Comparison of ENCODE assay signal across 8 cellular contexts in genomic region chrX:103157511-103158316, GRCh38. TPM values are rescaled to one million over a fixed set of nuclear protein-coding genes. Genes with fewer than 3 reads are reported as not detected.
DNase-seq lines count a peak whose midpoint lies in the region; ATAC-seq and TF ChIP-seq lines count a peak whose summit lies in the region.

No MANE protein-coding gene starts in this region.

- TF ChIP-seq POLR2A in esophagus squamous epithelium (IDR thresholded peaks at IDR 0.05): no peak

- H3K27me3 ChIP-seq in Panc1 (ENCODE audit: control insufficient read depth, insufficient read depth, low read length): no peaks in the 10 kb centered on the region
- H3K27me3 ChIP-seq in esophagus squamous epithelium: no peaks in the 10 kb centered on the region
- no peaks in the 10 kb centered on the region for H3K27me3 ChIP-seq in psoas muscle (ENCODE audit: insufficient read depth in 3 of 3, low read length in 2 of 3)

- H3K9me3 ChIP-seq in Panc1 (ENCODE audit: control insufficient read depth, insufficient read depth, low read depth, low read length) (no peaks in the 10 kb centered on the region), esophagus squamous epithelium (no peaks in the 10 kb centered on the region), psoas muscle (no peaks in the 10 kb centered on the region)

- H3K36me3 ChIP-seq in Panc1 (ENCODE audit: control insufficient read depth, insufficient read depth, low read length): no peaks in the 10 kb centered on the region
- H3K36me3 ChIP-seq in esophagus squamous epithelium: no peaks in the 10 kb centered on the region
- no peaks in the 10 kb centered on the region for H3K36me3 ChIP-seq in psoas muscle (ENCODE audit: insufficient read depth in 1 of 2, low read depth in 1 of 2)

- TF ChIP-seq CTCF in Panc1 (IDR thresholded peaks at IDR 0.05): peak; percentile 80
- peak in 5 of 6 experiments; percentile 7 to 61 (median 41) for TF ChIP-seq CTCF in esophagus squamous epithelium (IDR thresholded peaks at IDR 0.05)
- TF ChIP-seq CTCF in psoas muscle (IDR thresholded peaks at IDR 0.05): peak; percentile 42

- WGBS in esophagus squamous epithelium, 2 donors: 26 to 55% methylated on average over 2 of the region's 2 CpGs
- WGBS in psoas muscle, 3 donors: 59 to 70% (median 67%) methylated on average over 2 of the region's 2 CpGs

- H3K27ac ChIP-seq in Panc1 (ENCODE audit: low read length): no peak overlapping the region; the same call in 1 of the 2 replicates
- no peak overlapping the region for H3K27ac ChIP-seq in esophagus squamous epithelium
- H3K27ac ChIP-seq in psoas muscle: no peak overlapping the region

- CTCF ChIA-PET in Panc1 (lab: Charles Lee): interaction anchor here (0.7 kb wide), 1 partner anchor 206 kb away, joined by 4 read pairs; no protein-coding TSS in a partner anchor

- ATAC-seq in HG03342 (IDR thresholded peaks at IDR 0.05; ENCODE audit: unreplicated experiment) (peak; percentile 77), Panc1 (peak; percentile 84), psoas muscle (no peak), GM21737 (IDR thresholded peaks at IDR 0.05; ENCODE audit: unreplicated experiment) (no peak)

- H3K4me1 ChIP-seq in Panc1 (ENCODE audit: control insufficient read depth, insufficient read depth, low read length) (peaks cover 7% of the 10 kb centered on the region), esophagus squamous epithelium (no peaks in the 10 kb centered on the region), psoas muscle (no peaks in the 10 kb centered on the region)

- BruUV-seq in Panc1 (replicated peaks; lab: Mats Ljungman, UMichigan): no TSS peak

- in situ Hi-C loops in Panc1 (cut with HindIII; ENCODE audit: low pct_unique_long_range_greater_than_20kb, low sequenced_read_pairs): no loop called here

- H3K4me3 ChIP-seq in Panc1 (ENCODE audit: low read depth in 2 of 2, low read length in 2 of 2) (no peak overlapping the region), esophagus squamous epithelium (no peak overlapping the region), psoas muscle (no peak overlapping the region)

- intact Hi-C loops in Panc1 (cut with micrococcal nuclease; ENCODE audit: unreplicated experiment) (loop anchor here (2.0 kb wide), 1 partner anchor 207 kb away; no protein-coding TSS in a partner anchor), esophagus squamous epithelium (cut with DNase I) (no loop called here), psoas muscle (cut with DNase I) (no loop called here)

- POLR2A ChIA-PET in Panc1 (lab: Charles Lee): no interaction called here

- peak; percentile 4 for DNase-seq in stimulated activated CD4-positive, alpha-beta T cell treated with anti-CD3 and anti-CD28 coated beads, Interleukin-4, amount 100 ng/mL, for 24 hours
- no peak for DNase-seq in stimulated activated CD4-positive, alpha-beta T cell treated with anti-CD3 and anti-CD28 coated beads, Interleukin-4, amount 100 ng/mL, for 1 hour
- DNase-seq in Panc1 (ENCODE audit: low read depth, low spot score): peak; percentile 46
- no peak for DNase-seq in esophagus squamous epithelium (lab: John Stamatoyannopoulos, UW)
- DNase-seq in psoas muscle: no peak
- DNase-seq in GF-D8 (lab: John Stamatoyannopoulos, UW): no peak

RNA-seq across cellular contexts. Expression of gene BEX4, which starts 57.2 kb away (rescaled TPM):
- total RNA-seq in Panc1 (2021; ENCODE audit: unreplicated experiment): 1.1 TPM
- polyA plus RNA-seq in Panc1 (2012; ENCODE audit: insufficient read length): 0.97 TPM
- total RNA-seq in esophagus squamous epithelium: 10 to 100 TPM in 3 of 4 donors, 1 to 10 TPM in 1; 7.6 to 34.2 (median 26.6) TPM
- total RNA-seq in psoas muscle: 1 to 10 TPM; 1.9 to 4.6 (median 2.8) TPM
- polyA plus RNA-seq in psoas muscle: 1 to 10 TPM; 3.7 to 4.9 (median 4.0) TPM

Comparison
In these comparisons a context has a peak if more than half of its experiments do, and no peak if none do; other contexts are left out.
1. DNase-seq: peak in stimulated activated CD4-positive, alpha-beta T cell treated with anti-CD3 and anti-CD28 coated beads, Interleukin-4, amount 100 ng/mL, for 24 hours (single experiment) and Panc1 (single experiment); none in stimulated activated CD4-positive, alpha-beta T cell treated with anti-CD3 and anti-CD28 coated beads, Interleukin-4, amount 100 ng/mL, for 1 hour (single experiment), esophagus squamous epithelium (single experiment), psoas muscle (0 of 2) and GF-D8 (single experiment).
2. ATAC-seq: peak in HG03342 (single experiment) and Panc1 (single experiment); none in psoas muscle (0 of 4) and GM21737 (single experiment).
3. Peak in every context shown above with its lines, with median percentiles within 50 percentile points of each other: CTCF ChIP-seq.